Comparison of ENCODE assay signal across 1 cellular context in the genomic region with DNA sequence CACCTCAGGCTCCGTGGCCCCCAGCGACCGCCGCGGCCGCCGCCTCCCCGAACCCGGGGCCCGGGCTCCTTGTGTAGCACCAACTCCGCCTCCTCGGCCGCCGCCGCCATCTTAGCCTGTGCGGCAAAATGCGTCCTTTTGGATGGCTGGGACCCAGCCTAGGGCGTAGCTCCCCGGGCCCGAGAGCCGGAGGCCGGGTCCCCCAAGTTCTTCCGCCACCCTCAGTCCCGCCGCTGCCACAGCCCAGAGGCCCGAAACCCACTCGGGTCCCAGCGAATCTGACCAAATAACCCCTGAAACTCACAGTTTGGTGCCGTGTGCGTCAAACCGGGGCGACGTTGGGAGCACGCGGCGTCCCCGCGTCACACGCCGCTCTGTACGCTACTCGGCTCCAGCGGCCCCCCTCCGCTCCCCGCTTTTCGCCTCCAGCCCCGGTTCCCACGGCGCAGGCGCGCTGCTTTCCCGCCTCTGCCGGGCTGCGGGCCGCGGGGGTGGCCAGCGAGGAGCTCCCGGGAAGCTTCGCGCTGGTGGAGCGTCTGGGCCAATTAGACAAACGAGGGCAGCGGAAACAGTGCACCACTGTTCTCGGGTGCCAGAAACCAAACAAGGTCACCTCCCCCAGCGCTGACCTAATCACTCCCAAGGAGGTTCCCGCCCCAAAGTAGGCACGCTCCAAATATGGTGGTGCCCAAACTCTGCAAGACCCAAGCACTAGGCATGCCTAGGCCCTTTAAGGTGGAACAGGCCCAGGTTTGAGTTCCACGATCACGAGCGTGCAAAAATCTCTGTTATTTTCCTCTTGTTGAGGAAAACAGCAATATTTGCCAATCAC.
A peak's percentile ranks its signal among the peaks of the same experiment; 100 is the strongest.
TF ChIP-seq lines count a peak whose summit lies in the region.

Gene ZNF644, minus strand, starts transcription at position 350 of the 832 bp plus-strand sequence. CDS start 39,682 bp downstream, outside the sequence.

TF ChIP-seq in SK-N-SH treated with all-trans-retinoic acid at 6 μM for 48 hours, 23 proteins besides CTCF, POLR2A, EP300 and RAD21 (continued from another document):
- TF ChIP-seq TSHZ2 (CRISPR knock-in tag; IDR thresholded peaks at IDR 0.05) (peak; percentile 67; the same call in 1 of the 2 replicates), OSR1 (CRISPR knock-in tag; IDR thresholded peaks at IDR 0.05) (no peak), PPARA (CRISPR knock-in tag; IDR thresholded peaks at IDR 0.05; ENCODE audit: borderline replicate concordance) (no peak)
TF ChIP-seq in SK-N-SH treated with all-trans-retinoic acid at 6 μM for 48 hours: peak in this region for 5.
